ENCODE assay signal across 1 cellular context in genomic region chr9:36136277-36136893, GRCh38.
TF ChIP-seq lines count a peak whose summit lies in the region.

TSS of gene GLIPR2 (plus strand) at chr9:36136733. CDS start at chr9:36136779, 46 bp downstream.

TF ChIP-seq in K562, 482 proteins besides CTCF, POLR2A, EP300 and RAD21 (continued from another document and continues in another):
- TF ChIP-seq EP400 (IDR thresholded peaks at IDR 0.05) (no peak), U2AF2 (optimal IDR thresholded peaks at IDR 0.05; ENCODE audit: low read depth, low read length) (no peak), GABPB1 (CRISPR knock-in tag; IDR thresholded peaks at IDR 0.05) (no peak), TEAD2 (tag; IDR thresholded peaks at IDR 0.05) (no peak), POLR2G (IDR thresholded peaks at IDR 0.05; ENCODE audit: low read depth, low read length) (peak; percentile 88), CXXC5 (CRISPR knock-in tag; IDR thresholded peaks at IDR 0.05) (0 out of 2 replicates have a peak, but pooled peaks have one; percentile 54), ZC3H11A (IDR thresholded peaks at IDR 0.05; ENCODE audit: low read depth, low read length) (no peak), SIN3A (IDR thresholded peaks at IDR 0.05; ENCODE audit: borderline replicate concordance in 2 of 2, control insufficient read depth in 1 of 2, low read depth in 2 of 2, low read length in 2 of 2) (0 out of 4 replicates have a peak, but pooled peaks of 1 of the 2 experiments have one; percentile 23), E2F6 (IDR thresholded peaks at IDR 0.05; ENCODE audit: borderline replicate concordance in 1 of 2, extremely low read depth in 1 of 2, insufficient read depth in 1 of 2, insufficient read length in 1 of 2, low read depth in 1 of 2, low read length in 1 of 2, poor library complexity in 1 of 2, severe bottlenecking in 1 of 2) (peak in 1 of 2 experiments; percentile 80), CBX2 (IDR thresholded peaks at IDR 0.05; ENCODE audit: insufficient read depth, low read length, poor library complexity, severe bottlenecking) (no peak), HMGN3 (IDR thresholded peaks at IDR 0.05; ENCODE audit: borderline replicate concordance, extremely low read depth, insufficient read length, low read depth, low read length) (peak; percentile 77), TBP (optimal IDR thresholded peaks at IDR 0.05; ENCODE audit: low read depth, low read length) (peak; percentile 57), SAP30 (IDR thresholded peaks at IDR 0.05; ENCODE audit: borderline replicate concordance, insufficient read depth, low read depth, low read length, poor library complexity, severe bottlenecking) (no peak), TCF15 (CRISPR knock-in tag; IDR thresholded peaks at IDR 0.05) (no peak), HNRNPH1 (optimal IDR thresholded peaks at IDR 0.05; ENCODE audit: low read depth, low read length) (no peak), TAF7 (tag; IDR thresholded peaks at IDR 0.05) (no peak), ZBTB33 (CRISPR knock-in tag; IDR thresholded peaks at IDR 0.05) (no peak), SIRT6 (IDR thresholded peaks at IDR 0.05; ENCODE audit: low read depth, low read length) (no peak), SMARCA5 (IDR thresholded peaks at IDR 0.05) (no peak), ZNF77 (CRISPR knock-in tag; IDR thresholded peaks at IDR 0.05) (no peak), TSC22D4 (tag; IDR thresholded peaks at IDR 0.05) (no peak), AFF1 (IDR thresholded peaks at IDR 0.05; ENCODE audit: low read depth in 1 of 2, partially characterized antibody in 2 of 2) (no peak), ZBTB7A (IDR thresholded peaks at IDR 0.05; ENCODE audit: borderline replicate concordance, control insufficient read depth, low read depth, low read length) (peak; percentile 88; the same call in 1 of the 2 replicates), UBTF (IDR thresholded peaks at IDR 0.05; ENCODE audit: borderline replicate concordance in 1 of 2, low read depth in 2 of 2, low read length in 2 of 2) (peak in 1 of 2 experiments; percentile 76; a peak in 1 of 4 replicates), SMAD1 (IDR thresholded peaks at IDR 0.05; ENCODE audit: low read depth, low read length, partially characterized antibody) (no peak), POLR2H (tag; IDR thresholded peaks at IDR 0.05; ENCODE audit: low read depth) (no peak), ZNF764 (CRISPR knock-in tag; IDR thresholded peaks at IDR 0.05; ENCODE audit: low read depth) (no peak), NRF1 (conservative IDR thresholded peaks at IDR 0.05 in 1 of 2, IDR thresholded peaks at IDR 0.05 in 1 of 2) (peak in 1 of 2 experiments; percentile 82; a peak in 2 of 4 replicates), SAFB2 (IDR thresholded peaks at IDR 0.05; ENCODE audit: borderline replicate concordance, low read depth, low read length, severe bottlenecking) (no peak), ATF7 (IDR thresholded peaks at IDR 0.05) (peak; percentile 15; the same call in 1 of the 2 replicates), XRCC5 (IDR thresholded peaks at IDR 0.05; ENCODE audit: low read depth, low read length) (no peak), CCNT2 (IDR thresholded peaks at IDR 0.05; ENCODE audit: borderline replicate concordance, extremely low read depth, insufficient read length, low read depth, low read length) (peak; percentile 43), CBFA2T3 (IDR thresholded peaks at IDR 0.05) (no peak), NFYB (IDR thresholded peaks at IDR 0.05; ENCODE audit: extremely low read depth, insufficient read length) (no peak), ZBTB9 (CRISPR knock-in tag; IDR thresholded peaks at IDR 0.05) (no peak), TGIF2 (CRISPR knock-in tag; IDR thresholded peaks at IDR 0.05) (no peak), ELF2 (CRISPR knock-in tag; IDR thresholded peaks at IDR 0.05) (no peak)
- TF ChIP-seq, protein P1, sequence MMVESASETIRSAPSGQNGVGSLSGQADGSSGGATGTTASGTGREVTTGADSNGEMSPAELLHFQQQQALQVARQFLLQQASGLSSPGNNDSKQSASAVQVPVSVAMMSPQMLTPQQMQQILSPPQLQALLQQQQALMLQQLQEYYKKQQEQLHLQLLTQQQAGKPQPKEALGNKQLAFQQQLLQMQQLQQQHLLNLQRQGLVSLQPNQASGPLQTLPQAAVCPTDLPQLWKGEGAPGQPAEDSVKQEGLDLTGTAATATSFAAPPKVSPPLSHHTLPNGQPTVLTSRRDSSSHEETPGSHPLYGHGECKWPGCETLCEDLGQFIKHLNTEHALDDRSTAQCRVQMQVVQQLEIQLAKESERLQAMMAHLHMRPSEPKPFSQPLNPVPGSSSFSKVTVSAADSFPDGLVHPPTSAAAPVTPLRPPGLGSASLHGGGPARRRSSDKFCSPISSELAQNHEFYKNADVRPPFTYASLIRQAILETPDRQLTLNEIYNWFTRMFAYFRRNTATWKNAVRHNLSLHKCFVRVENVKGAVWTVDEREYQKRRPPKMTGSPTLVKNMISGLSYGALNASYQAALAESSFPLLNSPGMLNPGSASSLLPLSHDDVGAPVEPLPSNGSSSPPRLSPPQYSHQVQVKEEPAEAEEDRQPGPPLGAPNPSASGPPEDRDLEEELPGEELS (CRISPR knock-in tag; IDR thresholded peaks at IDR 0.05; ENCODE audit: borderline replicate concordance), result no peak
- TF ChIP-seq, protein P2, sequence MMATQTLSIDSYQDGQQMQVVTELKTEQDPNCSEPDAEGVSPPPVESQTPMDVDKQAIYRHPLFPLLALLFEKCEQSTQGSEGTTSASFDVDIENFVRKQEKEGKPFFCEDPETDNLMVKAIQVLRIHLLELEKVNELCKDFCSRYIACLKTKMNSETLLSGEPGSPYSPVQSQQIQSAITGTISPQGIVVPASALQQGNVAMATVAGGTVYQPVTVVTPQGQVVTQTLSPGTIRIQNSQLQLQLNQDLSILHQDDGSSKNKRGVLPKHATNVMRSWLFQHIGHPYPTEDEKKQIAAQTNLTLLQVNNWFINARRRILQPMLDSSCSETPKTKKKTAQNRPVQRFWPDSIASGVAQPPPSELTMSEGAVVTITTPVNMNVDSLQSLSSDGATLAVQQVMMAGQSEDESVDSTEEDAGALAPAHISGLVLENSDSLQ (IDR thresholded peaks at IDR 0.05), result no peak
- TF ChIP-seq, protein P3, sequence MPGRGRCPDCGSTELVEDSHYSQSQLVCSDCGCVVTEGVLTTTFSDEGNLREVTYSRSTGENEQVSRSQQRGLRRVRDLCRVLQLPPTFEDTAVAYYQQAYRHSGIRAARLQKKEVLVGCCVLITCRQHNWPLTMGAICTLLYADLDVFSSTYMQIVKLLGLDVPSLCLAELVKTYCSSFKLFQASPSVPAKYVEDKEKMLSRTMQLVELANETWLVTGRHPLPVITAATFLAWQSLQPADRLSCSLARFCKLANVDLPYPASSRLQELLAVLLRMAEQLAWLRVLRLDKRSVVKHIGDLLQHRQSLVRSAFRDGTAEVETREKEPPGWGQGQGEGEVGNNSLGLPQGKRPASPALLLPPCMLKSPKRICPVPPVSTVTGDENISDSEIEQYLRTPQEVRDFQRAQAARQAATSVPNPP (IDR thresholded peaks at IDR 0.05; ENCODE audit: borderline replicate concordance, insufficient read depth, insufficient read length), result no peak
- TF ChIP-seq, protein P4, sequence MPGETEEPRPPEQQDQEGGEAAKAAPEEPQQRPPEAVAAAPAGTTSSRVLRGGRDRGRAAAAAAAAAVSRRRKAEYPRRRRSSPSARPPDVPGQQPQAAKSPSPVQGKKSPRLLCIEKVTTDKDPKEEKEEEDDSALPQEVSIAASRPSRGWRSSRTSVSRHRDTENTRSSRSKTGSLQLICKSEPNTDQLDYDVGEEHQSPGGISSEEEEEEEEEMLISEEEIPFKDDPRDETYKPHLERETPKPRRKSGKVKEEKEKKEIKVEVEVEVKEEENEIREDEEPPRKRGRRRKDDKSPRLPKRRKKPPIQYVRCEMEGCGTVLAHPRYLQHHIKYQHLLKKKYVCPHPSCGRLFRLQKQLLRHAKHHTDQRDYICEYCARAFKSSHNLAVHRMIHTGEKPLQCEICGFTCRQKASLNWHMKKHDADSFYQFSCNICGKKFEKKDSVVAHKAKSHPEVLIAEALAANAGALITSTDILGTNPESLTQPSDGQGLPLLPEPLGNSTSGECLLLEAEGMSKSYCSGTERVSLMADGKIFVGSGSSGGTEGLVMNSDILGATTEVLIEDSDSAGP (CRISPR knock-in tag; IDR thresholded peaks at IDR 0.05), result no peak
